In the genomic region with DNA sequence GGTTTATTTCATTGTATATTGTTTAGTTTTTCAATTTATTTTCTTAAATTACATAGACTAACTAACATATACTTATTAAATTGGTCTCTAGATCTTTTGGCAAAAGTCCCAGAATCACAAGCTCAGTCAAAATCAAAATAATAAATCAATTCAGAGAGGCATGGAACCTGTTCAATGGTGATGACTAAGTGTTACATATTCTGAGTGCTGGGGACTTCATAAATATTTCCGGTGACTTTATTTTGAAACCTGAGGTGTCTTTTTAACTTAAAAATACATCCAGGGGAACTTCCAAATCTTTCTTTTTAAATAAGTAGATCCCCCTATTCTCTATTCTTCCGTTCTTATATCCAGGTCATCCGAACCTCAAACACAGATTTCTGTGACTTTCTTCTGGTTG, we compare ENCODE assay signal across 1 cellular context.
TF ChIP-seq lines count a peak whose summit lies in the region.

No MANE protein-coding gene starts in this region.

TF ChIP-seq in GM12878, 131 proteins besides CTCF, POLR2A, EP300 and RAD21 (continued from another document and continues in another):
- TF ChIP-seq ZBTB40 (IDR thresholded peaks at IDR 0.05; ENCODE audit: borderline replicate concordance) (no peak), CHD2 (IDR thresholded peaks at IDR 0.05; ENCODE audit: borderline replicate concordance, low read depth, low read length) (no peak), RCOR1 (conservative IDR thresholded peaks at IDR 0.05; ENCODE audit: low read depth, low read length) (no peak), POU2F2 (IDR thresholded peaks at IDR 0.05; ENCODE audit: borderline replicate concordance, low read depth, low read length) (no peak), MYC (IDR thresholded peaks at IDR 0.05; ENCODE audit: insufficient read depth, insufficient read length, insufficient replicate concordance, low read length, severe bottlenecking) (no peak), TAF1 (IDR thresholded peaks at IDR 0.05; ENCODE audit: borderline replicate concordance, low read depth, low read length) (no peak), SP1 (IDR thresholded peaks at IDR 0.05; ENCODE audit: low read depth, low read length) (no peak), ZSCAN29 (IDR thresholded peaks at IDR 0.05) (no peak), MEF2B (IDR thresholded peaks at IDR 0.05; ENCODE audit: partially characterized antibody, poor library complexity, severe bottlenecking) (no peak), IRF4 (IDR thresholded peaks at IDR 0.05; ENCODE audit: low read depth, low read length) (no peak), PKNOX1 (IDR thresholded peaks at IDR 0.05) (no peak), ZZZ3 (IDR thresholded peaks at IDR 0.05; ENCODE audit: control insufficient read depth, insufficient read length, low read depth) (no peak), MEF2A (IDR thresholded peaks at IDR 0.05; ENCODE audit: insufficient read depth, low read depth, low read length) (peak; percentile 77; the same call in 1 of the 2 replicates), RB1 (IDR thresholded peaks at IDR 0.05; ENCODE audit: borderline replicate concordance) (no peak), MXI1 (IDR thresholded peaks at IDR 0.05; ENCODE audit: low read depth, low read length) (no peak), TCF12 (IDR thresholded peaks at IDR 0.05; ENCODE audit: low read depth, low read length) (no peak), SREBF2 (IDR thresholded peaks at IDR 0.05; ENCODE audit: low read length) (no peak), CBFB (IDR thresholded peaks at IDR 0.05; ENCODE audit: low read depth) (no peak), RELA (IDR thresholded peaks at IDR 0.05; ENCODE audit: borderline replicate concordance, partially characterized antibody) (peak; percentile 31), RFX5 (IDR thresholded peaks at IDR 0.05; ENCODE audit: low read depth, low read length) (no peak), TBL1XR1 (IDR thresholded peaks at IDR 0.05; ENCODE audit: low read depth, low read length) (no peak), ATF7 (IDR thresholded peaks at IDR 0.05; ENCODE audit: low read depth) (peak; percentile 38; the same call in 1 of the 2 replicates), EZH2 (IDR thresholded peaks at IDR 0.05; ENCODE audit: borderline replicate concordance, control insufficient read depth, low read depth, low read length) (no peak), GABPA (IDR thresholded peaks at IDR 0.05; ENCODE audit: low read depth) (no peak), NFXL1 (IDR thresholded peaks at IDR 0.05; ENCODE audit: borderline replicate concordance) (no peak), ZNF24 (IDR thresholded peaks at IDR 0.05) (no peak), PBX3 (IDR thresholded peaks at IDR 0.05; ENCODE audit: insufficient replicate concordance, low read depth, low read length) (no peak), STAT1 (conservative IDR thresholded peaks at IDR 0.05) (no peak), IRF5 (IDR thresholded peaks at IDR 0.05; ENCODE audit: borderline replicate concordance) (no peak), FOXM1 (IDR thresholded peaks at IDR 0.05; ENCODE audit: low read depth, low read length) (peak; percentile 79; the same call in 1 of the 2 replicates), USF2 (IDR thresholded peaks at IDR 0.05; ENCODE audit: borderline replicate concordance, low read depth, low read length) (no peak), BMI1 (IDR thresholded peaks at IDR 0.05; ENCODE audit: borderline replicate concordance) (no peak), KAT2A (conservative IDR thresholded peaks at IDR 0.05; ENCODE audit: control insufficient read depth, low read depth, low read length) (no peak), YBX1 (IDR thresholded peaks at IDR 0.05) (no peak), CBX5 (IDR thresholded peaks at IDR 0.05; ENCODE audit: low read depth) (no peak), PAX5 (IDR thresholded peaks at IDR 0.05; ENCODE audit: borderline replicate concordance, low read depth, low read length) (no peak), CREM (IDR thresholded peaks at IDR 0.05; ENCODE audit: low read depth) (peak; percentile 46; the same call in 1 of the 2 replicates), PML (IDR thresholded peaks at IDR 0.05; ENCODE audit: low read length) (no peak), FOS (IDR thresholded peaks at IDR 0.05; ENCODE audit: borderline replicate concordance, extremely low read depth, insufficient read length) (no peak), EED (IDR thresholded peaks at IDR 0.05; ENCODE audit: low read depth) (no peak)
- TF ChIP-seq, protein P1, sequence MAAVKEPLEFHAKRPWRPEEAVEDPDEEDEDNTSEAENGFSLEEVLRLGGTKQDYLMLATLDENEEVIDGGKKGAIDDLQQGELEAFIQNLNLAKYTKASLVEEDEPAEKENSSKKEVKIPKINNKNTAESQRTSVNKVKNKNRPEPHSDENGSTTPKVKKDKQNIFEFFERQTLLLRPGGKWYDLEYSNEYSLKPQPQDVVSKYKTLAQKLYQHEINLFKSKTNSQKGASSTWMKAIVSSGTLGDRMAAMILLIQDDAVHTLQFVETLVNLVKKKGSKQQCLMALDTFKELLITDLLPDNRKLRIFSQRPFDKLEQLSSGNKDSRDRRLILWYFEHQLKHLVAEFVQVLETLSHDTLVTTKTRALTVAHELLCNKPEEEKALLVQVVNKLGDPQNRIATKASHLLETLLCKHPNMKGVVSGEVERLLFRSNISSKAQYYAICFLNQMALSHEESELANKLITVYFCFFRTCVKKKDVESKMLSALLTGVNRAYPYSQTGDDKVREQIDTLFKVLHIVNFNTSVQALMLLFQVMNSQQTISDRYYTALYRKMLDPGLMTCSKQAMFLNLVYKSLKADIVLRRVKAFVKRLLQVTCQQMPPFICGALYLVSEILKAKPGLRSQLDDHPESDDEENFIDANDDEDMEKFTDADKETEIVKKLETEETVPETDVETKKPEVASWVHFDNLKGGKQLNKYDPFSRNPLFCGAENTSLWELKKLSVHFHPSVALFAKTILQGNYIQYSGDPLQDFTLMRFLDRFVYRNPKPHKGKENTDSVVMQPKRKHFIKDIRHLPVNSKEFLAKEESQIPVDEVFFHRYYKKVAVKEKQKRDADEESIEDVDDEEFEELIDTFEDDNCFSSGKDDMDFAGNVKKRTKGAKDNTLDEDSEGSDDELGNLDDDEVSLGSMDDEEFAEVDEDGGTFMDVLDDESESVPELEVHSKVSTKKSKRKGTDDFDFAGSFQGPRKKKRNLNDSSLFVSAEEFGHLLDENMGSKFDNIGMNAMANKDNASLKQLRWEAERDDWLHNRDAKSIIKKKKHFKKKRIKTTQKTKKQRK (IDR thresholded peaks at IDR 0.05; ENCODE audit: low read depth, low read length) = no peak
- TF ChIP-seq, protein P2, sequence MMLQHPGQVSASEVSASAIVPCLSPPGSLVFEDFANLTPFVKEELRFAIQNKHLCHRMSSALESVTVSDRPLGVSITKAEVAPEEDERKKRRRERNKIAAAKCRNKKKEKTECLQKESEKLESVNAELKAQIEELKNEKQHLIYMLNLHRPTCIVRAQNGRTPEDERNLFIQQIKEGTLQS (IDR thresholded peaks at IDR 0.05; ENCODE audit: borderline replicate concordance, extremely low read depth, low read depth, low read length) = no peak
- TF ChIP-seq, protein P3, sequence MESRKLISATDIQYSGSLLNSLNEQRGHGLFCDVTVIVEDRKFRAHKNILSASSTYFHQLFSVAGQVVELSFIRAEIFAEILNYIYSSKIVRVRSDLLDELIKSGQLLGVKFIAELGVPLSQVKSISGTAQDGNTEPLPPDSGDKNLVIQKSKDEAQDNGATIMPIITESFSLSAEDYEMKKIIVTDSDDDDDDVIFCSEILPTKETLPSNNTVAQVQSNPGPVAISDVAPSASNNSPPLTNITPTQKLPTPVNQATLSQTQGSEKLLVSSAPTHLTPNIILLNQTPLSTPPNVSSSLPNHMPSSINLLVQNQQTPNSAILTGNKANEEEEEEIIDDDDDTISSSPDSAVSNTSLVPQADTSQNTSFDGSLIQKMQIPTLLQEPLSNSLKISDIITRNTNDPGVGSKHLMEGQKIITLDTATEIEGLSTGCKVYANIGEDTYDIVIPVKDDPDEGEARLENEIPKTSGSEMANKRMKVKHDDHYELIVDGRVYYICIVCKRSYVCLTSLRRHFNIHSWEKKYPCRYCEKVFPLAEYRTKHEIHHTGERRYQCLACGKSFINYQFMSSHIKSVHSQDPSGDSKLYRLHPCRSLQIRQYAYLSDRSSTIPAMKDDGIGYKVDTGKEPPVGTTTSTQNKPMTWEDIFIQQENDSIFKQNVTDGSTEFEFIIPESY (IDR thresholded peaks at IDR 0.05) = no peak
- TF ChIP-seq, protein P4, sequence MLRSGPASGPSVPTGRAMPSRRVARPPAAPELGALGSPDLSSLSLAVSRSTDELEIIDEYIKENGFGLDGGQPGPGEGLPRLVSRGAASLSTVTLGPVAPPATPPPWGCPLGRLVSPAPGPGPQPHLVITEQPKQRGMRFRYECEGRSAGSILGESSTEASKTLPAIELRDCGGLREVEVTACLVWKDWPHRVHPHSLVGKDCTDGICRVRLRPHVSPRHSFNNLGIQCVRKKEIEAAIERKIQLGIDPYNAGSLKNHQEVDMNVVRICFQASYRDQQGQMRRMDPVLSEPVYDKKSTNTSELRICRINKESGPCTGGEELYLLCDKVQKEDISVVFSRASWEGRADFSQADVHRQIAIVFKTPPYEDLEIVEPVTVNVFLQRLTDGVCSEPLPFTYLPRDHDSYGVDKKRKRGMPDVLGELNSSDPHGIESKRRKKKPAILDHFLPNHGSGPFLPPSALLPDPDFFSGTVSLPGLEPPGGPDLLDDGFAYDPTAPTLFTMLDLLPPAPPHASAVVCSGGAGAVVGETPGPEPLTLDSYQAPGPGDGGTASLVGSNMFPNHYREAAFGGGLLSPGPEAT (IDR thresholded peaks at IDR 0.05; ENCODE audit: low read depth) = peak; percentile 83
- TF ChIP-seq, protein P5, sequence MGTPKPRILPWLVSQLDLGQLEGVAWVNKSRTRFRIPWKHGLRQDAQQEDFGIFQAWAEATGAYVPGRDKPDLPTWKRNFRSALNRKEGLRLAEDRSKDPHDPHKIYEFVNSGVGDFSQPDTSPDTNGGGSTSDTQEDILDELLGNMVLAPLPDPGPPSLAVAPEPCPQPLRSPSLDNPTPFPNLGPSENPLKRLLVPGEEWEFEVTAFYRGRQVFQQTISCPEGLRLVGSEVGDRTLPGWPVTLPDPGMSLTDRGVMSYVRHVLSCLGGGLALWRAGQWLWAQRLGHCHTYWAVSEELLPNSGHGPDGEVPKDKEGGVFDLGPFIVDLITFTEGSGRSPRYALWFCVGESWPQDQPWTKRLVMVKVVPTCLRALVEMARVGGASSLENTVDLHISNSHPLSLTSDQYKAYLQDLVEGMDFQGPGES (IDR thresholded peaks at IDR 0.05) = no peak
